In genomic region chr7:44375926-44376342, GRCh38 we compare ENCODE assay signal across 14 cellular contexts.
"Had no signal": no experiment of that assay in that cellular context is flagged by ENCODE, and none has a peak within 500 bp of the region (broad histone marks: within the 10 kb centered on the region; RNA-seq: fewer than 3 reads in every experiment).

No MANE protein-coding gene starts in this region.

- FAIRE-seq: colon, kidney, pancreas had no signal

- H3K9me3 Mint-ChIP-seq: activated T-cell treated with anti-CD3 and anti-CD28 coated beads, Interleukin-2, amount 50 U/mL, for 24 hours; mesothelial cell of epicardium; stimulated activated naive B cell treated with anti-CD40 and anti-IgM and Interleukin-4, amounts not matched to agents 10 μg/mL and 1 μg/mL and 100 μg/mL, for 72 hours; T-helper 2 cell treated with Interferon-gamma antibody and Interleukin-4, amounts not matched to agents 5 μg/mL and 100 μg/mL, for 36 hours had no signal

- H3K27me3 Mint-ChIP-seq: activated T-cell treated with anti-CD3 and anti-CD28 coated beads, Interleukin-2, amount 50 U/mL, for 24 hours had no signal

- H3K4me3 ChIP-seq: adrenal gland, cardiac muscle cell, pancreas, tibial artery had no signal

- H3K27ac Mint-ChIP-seq: activated T-cell treated with anti-CD3 and anti-CD28 coated beads, Interleukin-2, amount 50 U/mL, for 24 hours; mesothelial cell of epicardium; stimulated activated naive B cell treated with anti-CD40 and anti-IgM and Interleukin-4, amounts not matched to agents 10 μg/mL and 1 μg/mL and 100 μg/mL, for 72 hours; T-helper 2 cell treated with Interferon-gamma antibody and Interleukin-4, amounts not matched to agents 5 μg/mL and 100 μg/mL, for 36 hours had no signal

- H3K27me3 ChIP-seq: adrenal gland, cardiac muscle cell, pancreas had no signal

- H3K36me3 ChIP-seq: adrenal gland, cardiac muscle cell, pancreas had no signal

- DNase-seq: activated CD4-positive, alpha-beta T cell treated with anti-CD3 and anti-CD28 coated beads, Interleukin-2, amount 50 U/mL, for 48 hours; activated naive CD4-positive, alpha-beta T cell treated with anti-CD3 and anti-CD28 coated beads, Interleukin-2, amount 50 U/mL, for 16 hours; activated T-cell treated with anti-CD3 and anti-CD28 coated beads, Interleukin-2, amount 50 U/mL, for 24 hours; stimulated activated CD4-positive, alpha-beta T cell treated with anti-CD3 and anti-CD28 coated beads, Interleukin-12 subunit alpha, Interleukin-12 subunit beta, amount 100 ng/mL, for 4 hours; stimulated activated CD4-positive, alpha-beta T cell treated with anti-CD3 and anti-CD28 coated beads, Interleukin-2, amount 100 ng/mL, for 24 hours; stimulated activated naive B cell treated with anti-CD40 and anti-IgM and Interleukin-4, amounts not matched to agents 10 μg/mL and 1 μg/mL and 100 μg/mL, for 72 hours; tibial artery had no signal

- H3K4me1 ChIP-seq: adrenal gland, pancreas, tibial artery had no signal

- H3K9me3 ChIP-seq: adrenal gland, pancreas, tibial artery had no signal

- H3K4me1 Mint-ChIP-seq: mesothelial cell of epicardium had no signal

- H3K36me3 Mint-ChIP-seq: mesothelial cell of epicardium had no signal

- H3K4me3 Mint-ChIP-seq: activated T-cell treated with anti-CD3 and anti-CD28 coated beads, Interleukin-2, amount 50 U/mL, for 24 hours; mesothelial cell of epicardium; stimulated activated naive B cell treated with anti-CD40 and anti-IgM and Interleukin-4, amounts not matched to agents 10 μg/mL and 1 μg/mL and 100 μg/mL, for 72 hours; T-helper 2 cell treated with Interferon-gamma antibody and Interleukin-4, amounts not matched to agents 5 μg/mL and 100 μg/mL, for 36 hours had no signal

- H3K27ac ChIP-seq: adrenal gland, cardiac muscle cell, pancreas, tibial artery had no signal
